ENCODE assay signal across 17 cellular contexts in genomic region chr18:75052475-75052874, GRCh38.
DNase-seq lines count a peak whose midpoint lies in the region; ATAC-seq and TF ChIP-seq lines count a peak whose summit lies in the region.
"Had no signal": no experiment of that assay in that cellular context is flagged by ENCODE, and none has a peak within 500 bp of the region (broad histone marks: within the 10 kb centered on the region; RNA-seq: fewer than 3 reads in every experiment).

No MANE protein-coding gene starts in this region.

- intact Hi-C loops in left ventricle myocardium inferior (cut with micrococcal nuclease), result no loop called here

- no peak overlapping the region for H2BK120ac ChIP-seq in neuronal stem cell (ENCODE audit: low read depth, low read length)

- H3K4me1 ChIP-seq in left ventricle myocardium inferior (peaks cover 65% of the 10 kb centered on the region), neuronal stem cell (ENCODE audit: control insufficient read depth in 2 of 2, insufficient read depth in 1 of 2, low read depth in 1 of 2, low read length in 2 of 2) (peaks cover 0 to 1% of the 10 kb centered on the region in 2 donors), hepatocyte (ENCODE audit: insufficient read depth) (no peaks in the 10 kb centered on the region)
- H3K4me1 ChIP-seq: A549, Caco-2 had no signal

- H2AFZ ChIP-seq in neuronal stem cell (ENCODE audit: low read length) (no peak overlapping the region), hepatocyte (no peak overlapping the region)

- H2AK5ac ChIP-seq in neuronal stem cell (ENCODE audit: low read depth, low read length), result no peak overlapping the region

- no peak overlapping the region for H3K9ac ChIP-seq in neuronal stem cell (ENCODE audit: low read depth, low read length, poor library complexity)

- H3K14ac ChIP-seq in neuronal stem cell (ENCODE audit: low read length), result no peak overlapping the region

- H3K18ac ChIP-seq in neuronal stem cell (ENCODE audit: low read length), result no peak overlapping the region

- no peak overlapping the region for H2BK15ac ChIP-seq in neuronal stem cell (ENCODE audit: low read length)

- DNase-seq in DMS79 treated with DMSO at 0.1 percent for 48 hours (lab: John Stamatoyannopoulos, UW) (peak; percentile 79), NCI-H524 (lab: John Stamatoyannopoulos, UW) (peak; percentile 26 to 53), left ventricle myocardium inferior (no peak), neuronal stem cell (ENCODE audit: low spot score) (no peak), hepatocyte (ENCODE audit: low spot score) (no peak), HT-29 (ENCODE audit: low spot score) (no peak)
- DNase-seq: Caco-2; CD4-positive, alpha-beta T cell; GF-D8; GOT3; MM.1S; NCI-H1105; NCI-H1694; NCI-H69 had no signal

- TF ChIP-seq CTCF in left ventricle myocardium inferior (IDR thresholded peaks at IDR 0.05; ENCODE audit: borderline replicate concordance) (no peak), hepatocyte (IDR thresholded peaks at IDR 0.05; ENCODE audit: poor library complexity) (no peak)

- H2BK5ac ChIP-seq in neuronal stem cell (ENCODE audit: low read length), result no peak overlapping the region

- H4K8ac ChIP-seq in neuronal stem cell (ENCODE audit: low read depth, low read length), result no peak overlapping the region

- WGBS in neuronal stem cell (ENCODE audit: extremely low coverage in 2 of 2, insufficient read length in 2 of 2, insufficient replicate concordance in 1 of 2), 2 donors, result no CpG with 5 or more reads among the region's 13 CpGs
- 86% methylated on average over 13 of the region's 13 CpGs for WGBS in hepatocyte (ENCODE audit: low lambda C conversion rate, missing lambda C conversion rate)

- no peak overlapping the region for H2BK12ac ChIP-seq in neuronal stem cell (ENCODE audit: low read length)

- H3K4me2 ChIP-seq in neuronal stem cell (ENCODE audit: insufficient read depth, low read length, poor library complexity, severe bottlenecking) (no peak overlapping the region), hepatocyte (no peak overlapping the region)
- H3K4me2 ChIP-seq: A549 had no signal

- H3K4ac ChIP-seq in neuronal stem cell (ENCODE audit: low read length), result no peak overlapping the region

- H4K20me1 ChIP-seq in hepatocyte (ENCODE audit: insufficient read depth, poor library complexity, severe bottlenecking), result no peaks in the 10 kb centered on the region

- H3K27me3 ChIP-seq in left ventricle myocardium inferior (ENCODE audit: low read depth) (no peaks in the 10 kb centered on the region), neuronal stem cell (ENCODE audit: control insufficient read depth in 3 of 3, insufficient read depth in 3 of 3, low read depth in 1 of 3, low read length in 3 of 3) (no peaks in the 10 kb centered on the region), hepatocyte (no peaks in the 10 kb centered on the region)

- peak overlapping the region; percentile 82 for H3K27ac ChIP-seq in left ventricle myocardium inferior (replicated peaks)
- no peak overlapping the region for H3K27ac ChIP-seq in neuronal stem cell (replicated peaks; ENCODE audit: low read length)
- H3K27ac ChIP-seq in hepatocyte, result no peak overlapping the region
- H3K27ac ChIP-seq: A549 had no signal

- ATAC-seq in HG02981 (IDR thresholded peaks at IDR 0.05; ENCODE audit: unreplicated experiment), result no peak
- ATAC-seq: A549, HCT116 had no signal

- H4K91ac ChIP-seq in neuronal stem cell (ENCODE audit: low read depth, low read length, poor library complexity), result no peak overlapping the region

- H3K4me3 ChIP-seq in left ventricle myocardium inferior (no peak overlapping the region), neuronal stem cell (ENCODE audit: low read length in 2 of 2) (no peak overlapping the region), hepatocyte (no peak overlapping the region)
- H3K4me3 ChIP-seq: A549 had no signal

- H3K9me3 ChIP-seq in left ventricle myocardium inferior (replicated peaks), result peaks cover 9% of the 10 kb centered on the region
- H3K9me3 ChIP-seq in neuronal stem cell (replicated peaks in 1 of 2; ENCODE audit: control insufficient read depth in 2 of 2, insufficient read depth in 1 of 2, low read depth in 1 of 2, low read length in 2 of 2), result no peaks in the 10 kb centered on the region
- H3K9me3 ChIP-seq in hepatocyte (ENCODE audit: low read depth), result no peaks in the 10 kb centered on the region
- H3K9me3 ChIP-seq: A549, Caco-2 had no signal

- H3K23ac ChIP-seq in neuronal stem cell (ENCODE audit: low read depth, low read length, poor library complexity), result peak overlapping the region; percentile 69

- H3K79me2 ChIP-seq in hepatocyte, result no peaks in the 10 kb centered on the region

- H3K36me3 ChIP-seq in left ventricle myocardium inferior, result no peaks in the 10 kb centered on the region
- no peaks in the 10 kb centered on the region for H3K36me3 ChIP-seq in neuronal stem cell (replicated peaks in 1 of 2; ENCODE audit: control insufficient read depth in 2 of 2, insufficient read depth in 2 of 2, low read length in 2 of 2)
- H3K36me3 ChIP-seq in hepatocyte (replicated peaks; ENCODE audit: insufficient read depth, low read depth), result no peaks in the 10 kb centered on the region

- H3K79me1 ChIP-seq in neuronal stem cell (ENCODE audit: low read depth, low read length), result no peaks in the 10 kb centered on the region

- no peaks in the 10 kb centered on the region for H3K9me2 ChIP-seq in hepatocyte (replicated peaks; ENCODE audit: insufficient read depth)

Comparison
In these comparisons a context has a peak if more than half of its experiments do, and no peak if none do; other contexts are left out.
1. DNase-seq: peak in DMS79 treated with DMSO at 0.1 percent for 48 hours (single experiment) and NCI-H524 (2 of 2); none in left ventricle myocardium inferior (single experiment), neuronal stem cell (single experiment), hepatocyte (single experiment) and HT-29 (single experiment).